ENCODE assay signal across 9 cellular contexts in genomic region chr1:110136911-110137310, GRCh38. TPM values are rescaled to one million over a fixed set of nuclear protein-coding genes. Genes with fewer than 3 reads are reported as not detected.
DNase-seq lines count a peak whose midpoint lies in the region; ATAC-seq and TF ChIP-seq lines count a peak whose summit lies in the region.
"Had no signal": no experiment of that assay in that cellular context is flagged by ENCODE, and none has a peak within 500 bp of the region (broad histone marks: within the 10 kb centered on the region; RNA-seq: fewer than 3 reads in every experiment).

No MANE protein-coding gene starts in this region.

- POLR2A ChIA-PET in OCI-LY7 (lab: Charles Lee) = no interaction called here

- no peak overlapping the region for H3K27ac Mint-ChIP-seq in activated naive CD4-positive, alpha-beta T cell treated with anti-CD3 and anti-CD28 coated beads, Interleukin-2, amount 50 U/mL, for 72 hours
- H3K27ac Mint-ChIP-seq in endothelial cell (ENCODE audit: unreplicated experiment) = peak overlapping the region; percentile 76
- H3K27ac Mint-ChIP-seq: activated naive CD8-positive, alpha-beta T cell had no signal

- TF ChIP-seq CTCF in endothelial cell (IDR thresholded peaks at IDR 0.05; ENCODE audit: unreplicated experiment) = no peak
- TF ChIP-seq CTCF in OCI-LY7 (conservative IDR thresholded peaks at IDR 0.05; ENCODE audit: low read length) = no peak

- H3K27me3 Mint-ChIP-seq in endothelial cell (ENCODE audit: unreplicated experiment) = peaks cover 13% of the 10 kb centered on the region

- peak; percentile 43 to 76 for ATAC-seq in activated naive CD4-positive, alpha-beta T cell treated with anti-CD3 and anti-CD28 coated beads, Interleukin-2, amount 50 U/mL, for 72 hours
- no peak for ATAC-seq in stimulated activated naive CD8-positive, alpha-beta T cell treated with anti-CD3 and anti-CD28 coated beads, Interleukin-15, Interleukin-2, amounts not matched to agents 100 U/mL and 50 U/mL, for 24 hours
- no peak for ATAC-seq in GM19035 (IDR thresholded peaks at IDR 0.05; ENCODE audit: unreplicated experiment)

- H3K79me2 ChIP-seq in OCI-LY7 (ENCODE audit: insufficient read depth, low read depth, low read length) = no peaks in the 10 kb centered on the region

- H2AFZ ChIP-seq in OCI-LY7 (ENCODE audit: low read length) = no peak overlapping the region

- no TSS peak for BruUV-seq in OCI-LY7 (replicated peaks; lab: Mats Ljungman, UMichigan)

- no peaks in the 10 kb centered on the region for H3K4me1 ChIP-seq in OCI-LY7 (ENCODE audit: insufficient read depth, low read length, poor library complexity, severe bottlenecking)

- H3K9me3 Mint-ChIP-seq in activated naive CD4-positive, alpha-beta T cell treated with anti-CD3 and anti-CD28 coated beads, Interleukin-2, amount 50 U/mL, for 72 hours = no peaks in the 10 kb centered on the region
- H3K9me3 Mint-ChIP-seq in endothelial cell (ENCODE audit: unreplicated experiment) = no peaks in the 10 kb centered on the region

- no peaks in the 10 kb centered on the region for H3K36me3 Mint-ChIP-seq in activated naive CD4-positive, alpha-beta T cell treated with anti-CD3 and anti-CD28 coated beads, Interleukin-2, amount 50 U/mL, for 72 hours
- peaks cover 6% of the 10 kb centered on the region for H3K36me3 Mint-ChIP-seq in endothelial cell (ENCODE audit: low read depth, unreplicated experiment)
- H3K36me3 Mint-ChIP-seq: activated naive CD8-positive, alpha-beta T cell had no signal

- H3K4me3 ChIP-seq in OCI-LY7 (ENCODE audit: low read depth, low read length, poor library complexity, severe bottlenecking) = no peak overlapping the region

- peaks cover 33% of the 10 kb centered on the region for H3K4me1 Mint-ChIP-seq in endothelial cell (ENCODE audit: unreplicated experiment)

- no peak overlapping the region for H3K4me3 Mint-ChIP-seq in endothelial cell (ENCODE audit: unreplicated experiment)
- H3K4me3 Mint-ChIP-seq: activated naive CD8-positive, alpha-beta T cell had no signal

- H3K4me2 ChIP-seq in OCI-LY7 (ENCODE audit: low read length) = no peak overlapping the region

- no peaks in the 10 kb centered on the region for H3K9me3 ChIP-seq in OCI-LY7 (ENCODE audit: low read length)

- no peaks in the 10 kb centered on the region for H3K9me2 ChIP-seq in OCI-LY7 (ENCODE audit: insufficient read depth, low read length)

- H3K36me3 ChIP-seq in OCI-LY7 (ENCODE audit: insufficient read depth, low read length) = no peaks in the 10 kb centered on the region

- intact Hi-C loops in OCI-LY7 (cut with micrococcal nuclease; ENCODE audit: unreplicated experiment) = no loop called here

- DNase-seq in activated naive CD4-positive, alpha-beta T cell treated with anti-CD3 and anti-CD28 coated beads, Interleukin-2, amount 50 U/mL, for 72 hours (ENCODE audit: low spot score in 2 of 2) = peak in 1 of 2 donors; percentile 12
- no peak for DNase-seq in activated naive CD4-positive, alpha-beta T cell treated with Interleukin-2 at 50 U/mL for 16 hours
- DNase-seq in NCI-H774 (lab: John Stamatoyannopoulos, UW) = peak; percentile 91
- DNase-seq in endothelial cell (ENCODE audit: low spot score) = peak; percentile 62
- peak; percentile 26 for DNase-seq in stimulated activated naive CD8-positive, alpha-beta T cell treated with anti-CD3 and anti-CD28 coated beads, Interleukin-15, Interleukin-2, amounts not matched to agents 100 U/mL and 50 U/mL, for 24 hours
- no peak for DNase-seq in NCI-H446 treated with DMSO at 0.1 percent for 48 hours (lab: John Stamatoyannopoulos, UW)
- DNase-seq in OCI-LY7 (ENCODE audit: low spot score) = no peak

- H3K27ac ChIP-seq in OCI-LY7 (ENCODE audit: low read depth, low read length, poor library complexity, severe bottlenecking) = no peak overlapping the region

- H4K20me1 ChIP-seq in OCI-LY7 (ENCODE audit: insufficient read depth, low read length) = no peaks in the 10 kb centered on the region

- CTCF ChIA-PET in OCI-LY7 (lab: Charles Lee; ENCODE audit: unreplicated experiment) = no interaction called here

RNA-seq across cellular contexts. Expression of gene SLC6A17, which starts 13.4 kb away (rescaled TPM):
- under 1 TPM in 1 of 2 donors, not detected in 1; 0.04 TPM for total RNA-seq in activated naive CD4-positive, alpha-beta T cell treated with anti-CD3 and anti-CD28 coated beads, Interleukin-2, amount 50 U/mL, for 72 hours
- total RNA-seq in endothelial cell (ENCODE audit: unreplicated experiment) (46.1 TPM), OCI-LY7 (2022) (not detected in 2 replicates)
- total RNA-seq in OCI-LY7 (2014; rRNA removed; shearing (Covaris generic)) = not detected in 2 replicates

RNA-seq across cellular contexts. Expression of gene UBL4B, which starts 24.7 kb away (rescaled TPM):
- not detected for total RNA-seq in activated naive CD4-positive, alpha-beta T cell treated with anti-CD3 and anti-CD28 coated beads, Interleukin-2, amount 50 U/mL, for 72 hours
- total RNA-seq in endothelial cell (ENCODE audit: unreplicated experiment) = not detected
- total RNA-seq in OCI-LY7 (2014; rRNA removed; shearing (Covaris generic)) = 0.41 TPM in 1 of 2 replicates, not detected in the other
- not detected in 2 replicates for total RNA-seq in OCI-LY7 (2022)

Comparison
In these comparisons a context has a peak if more than half of its experiments do, and no peak if none do; other contexts are left out.
1. ATAC-seq: peak in activated naive CD4-positive, alpha-beta T cell treated with anti-CD3 and anti-CD28 coated beads, Interleukin-2, amount 50 U/mL, for 72 hours (2 of 2); none in stimulated activated naive CD8-positive, alpha-beta T cell treated with anti-CD3 and anti-CD28 coated beads, Interleukin-15, Interleukin-2, amounts not matched to agents 100 U/mL and 50 U/mL, for 24 hours (single experiment) and GM19035 (single experiment).
2. DNase-seq: peak in NCI-H774 (single experiment), endothelial cell (single experiment) and stimulated activated naive CD8-positive, alpha-beta T cell treated with anti-CD3 and anti-CD28 coated beads, Interleukin-15, Interleukin-2, amounts not matched to agents 100 U/mL and 50 U/mL, for 24 hours (single experiment); none in activated naive CD4-positive, alpha-beta T cell treated with Interleukin-2 at 50 U/mL for 16 hours (single experiment), NCI-H446 treated with DMSO at 0.1 percent for 48 hours (single experiment) and OCI-LY7 (single experiment).
3. RNA of gene SLC6A17, which starts 13.4 kb away (total RNA-seq): 46.1 TPM in endothelial cell (single experiment); 0.04 TPM in activated naive CD4-positive, alpha-beta T cell treated with anti-CD3 and anti-CD28 coated beads, Interleukin-2, amount 50 U/mL, for 72 hours and not detected in OCI-LY7; every median in the first group is over 10 times any median in the second.